12 cellular contexts compared by ENCODE assay signal in genomic region chr3:15511156-15511555, GRCh38. TPM values are rescaled to one million over a fixed set of nuclear protein-coding genes. Genes with fewer than 3 reads are reported as not detected.
A peak's percentile ranks its signal among the peaks of the same experiment; 100 is the strongest.
DNase-seq lines count a peak whose midpoint lies in the region; ATAC-seq lines count a peak whose summit lies in the region.
"Had no signal": no experiment of that assay in that cellular context is flagged by ENCODE, and none has a peak within 500 bp of the region (broad histone marks: within the 10 kb centered on the region; RNA-seq: fewer than 3 reads in every experiment).

No MANE protein-coding gene starts in this region.

- H3K27ac ChIP-seq in BLaER1 (no peak overlapping the region), skeletal muscle tissue (ENCODE audit: low read depth, low read length) (peak overlapping the region; percentile 71)
- no peak overlapping the region for H3K27ac ChIP-seq in BLaER1 treated with 17β-estradiol and CSF1 and Interleukin-3, amounts not matched to agents 10 nM and 100 nM
- H3K27ac ChIP-seq: A549, GM23248 had no signal

- H3K9ac ChIP-seq in BLaER1 (no peak overlapping the region), skeletal muscle tissue (ENCODE audit: low read depth in 1 of 3, low read length in 3 of 3) (no peak overlapping the region)
- no peak overlapping the region for H3K9ac ChIP-seq in BLaER1 treated with 17β-estradiol and CSF1 and Interleukin-3, amounts not matched to agents 10 nM and 100 nM
- H3K9ac ChIP-seq: GM23248 had no signal

- no peaks in the 10 kb centered on the region for H4K20me1 ChIP-seq in BLaER1
- no peaks in the 10 kb centered on the region for H4K20me1 ChIP-seq in BLaER1 treated with 17β-estradiol and CSF1 and Interleukin-3, amounts not matched to agents 10 nM and 100 nM

- H3K9me3 ChIP-seq in BLaER1 (no peaks in the 10 kb centered on the region), skeletal muscle tissue (ENCODE audit: control insufficient read depth in 3 of 3, low read length in 3 of 3) (no peaks in the 10 kb centered on the region)
- no peaks in the 10 kb centered on the region for H3K9me3 ChIP-seq in BLaER1 treated with 17β-estradiol and CSF1 and Interleukin-3, amounts not matched to agents 10 nM and 100 nM (replicated peaks in 1 of 11)
- H3K9me3 ChIP-seq: A549, BE2C had no signal

- H3K4me1 ChIP-seq in BLaER1 (peaks cover 12% of the 10 kb centered on the region), skeletal muscle tissue (ENCODE audit: control insufficient read depth in 3 of 3, insufficient read depth in 3 of 3, low read length in 3 of 3) (peaks cover 10 to 49% (median 36%) of the 10 kb centered on the region in 3 donors)
- H3K4me1 ChIP-seq in BLaER1 treated with 17β-estradiol and CSF1 and Interleukin-3, amounts not matched to agents 10 nM and 100 nM: peaks cover 0 to 23% (median 13%) of the 10 kb centered on the region in 10 experiments; a peak in 13 of 20 replicates
- H3K4me1 ChIP-seq: A549, BE2C had no signal

- 0 out of 2 replicates have a peak overlapping the region, but pooled peaks have one; percentile 22 for H3K4me2 ChIP-seq in BLaER1
- peak overlapping the region in 7 of 11 experiments; percentile 9 to 43 (median 24); a peak in 7 of 22 replicates for H3K4me2 ChIP-seq in BLaER1 treated with 17β-estradiol and CSF1 and Interleukin-3, amounts not matched to agents 10 nM and 100 nM
- H3K4me2 ChIP-seq: A549 had no signal

- no peak for ATAC-seq in GM18858 (IDR thresholded peaks at IDR 0.05; ENCODE audit: unreplicated experiment)
- no peak for ATAC-seq in stimulated activated naive CD8-positive, alpha-beta T cell treated with anti-CD3 and anti-CD28 coated beads, Interleukin-15, Interleukin-2, amounts not matched to agents 100 U/mL and 50 U/mL, for 24 hours
- ATAC-seq: A549 had no signal

- H3K4me3 ChIP-seq in BLaER1 (no peak overlapping the region), skeletal muscle tissue (ENCODE audit: low read length in 3 of 3) (no peak overlapping the region)
- H3K4me3 ChIP-seq in BLaER1 treated with 17β-estradiol and CSF1 and Interleukin-3, amounts not matched to agents 10 nM and 100 nM: no peak overlapping the region
- H3K4me3 ChIP-seq: A549, GM23248 had no signal

- peak; percentile 50 for DNase-seq in cerebellum (ENCODE audit: low spot score)
- DNase-seq in stimulated activated naive CD8-positive, alpha-beta T cell treated with anti-CD3 and anti-CD28 coated beads, Interleukin-15, Interleukin-2, amounts not matched to agents 100 U/mL and 50 U/mL, for 24 hours: no peak
- DNase-seq: BE2C, DMS53, GM23248, H7, IMR-90 had no signal

- H3K36me3 ChIP-seq in BLaER1 (no peaks in the 10 kb centered on the region; the same call in 1 of the 2 replicates), skeletal muscle tissue (ENCODE audit: control insufficient read depth in 3 of 3, insufficient read depth in 3 of 3, low read length in 3 of 3) (peaks cover 0 to 2% (median 0%) of the 10 kb centered on the region in 3 donors)
- no peaks in the 10 kb centered on the region for H3K36me3 ChIP-seq in BLaER1 treated with 17β-estradiol and CSF1 and Interleukin-3, amounts not matched to agents 10 nM and 100 nM
- H3K36me3 ChIP-seq: BE2C had no signal

- H3K27me3 ChIP-seq in BLaER1 (no peaks in the 10 kb centered on the region), skeletal muscle tissue (ENCODE audit: control insufficient read depth in 3 of 3, insufficient read depth in 3 of 3, low read length in 3 of 3) (no peaks in the 10 kb centered on the region)
- no peaks in the 10 kb centered on the region for H3K27me3 ChIP-seq in BLaER1 treated with 17β-estradiol and CSF1 and Interleukin-3, amounts not matched to agents 10 nM and 100 nM
- H3K27me3 ChIP-seq: BE2C had no signal

RNA-seq across cellular contexts. Expression of gene COLQ, which starts 10.3 kb away (rescaled TPM):
- total RNA-seq in cerebellum (2.5 TPM), skeletal muscle tissue (14.1 TPM)
